In genomic region chr4:58981828-58982227, GRCh38 we compare ENCODE assay signal across 34 cellular contexts.
A peak's percentile ranks its signal among the peaks of the same experiment; 100 is the strongest.
DNase-seq lines count a peak whose midpoint lies in the region; ATAC-seq, FAIRE-seq and TF ChIP-seq lines count a peak whose summit lies in the region.
"Had no signal": no experiment of that assay in that cellular context is flagged by ENCODE, and none has a peak within 500 bp of the region (broad histone marks: within the 10 kb centered on the region; RNA-seq: fewer than 3 reads in every experiment).

No MANE protein-coding gene starts in this region.

- no peaks in the 10 kb centered on the region for H3K9me3 ChIP-seq in pancreas
- H3K9me3 ChIP-seq in esophagus muscularis mucosa: no peaks in the 10 kb centered on the region
- H3K9me3 ChIP-seq: A549; BE2C; BLaER1; BLaER1 treated with 17β-estradiol and CSF1 and Interleukin-3, amounts not matched to agents 10 nM and 100 nM; Caco-2 had no signal

- ATAC-seq in WTC11 (no peak), pancreas (no peak)
- ATAC-seq: A549; CD8-positive, alpha-beta T cell had no signal

- H3K4me3 Mint-ChIP-seq in WTC11: no peak overlapping the region
- H3K4me3 Mint-ChIP-seq: B cell; CD14-positive monocyte; CD4-positive, alpha-beta memory T cell; CD4-positive, alpha-beta T cell; CD4-positive, CD25-positive, alpha-beta regulatory T cell; CD8-positive, alpha-beta memory T cell; CD8-positive, alpha-beta T cell had no signal

- H3K36me3 ChIP-seq in pancreas (no peaks in the 10 kb centered on the region), esophagus muscularis mucosa (no peaks in the 10 kb centered on the region)
- H3K36me3 ChIP-seq: BE2C; BLaER1; BLaER1 treated with 17β-estradiol and CSF1 and Interleukin-3, amounts not matched to agents 10 nM and 100 nM had no signal

- H3K36me3 Mint-ChIP-seq in WTC11: no peaks in the 10 kb centered on the region
- H3K36me3 Mint-ChIP-seq: CD14-positive monocyte; CD4-positive, alpha-beta memory T cell; CD4-positive, CD25-positive, alpha-beta regulatory T cell; CD8-positive, alpha-beta memory T cell; CD8-positive, alpha-beta T cell had no signal

- H3K4me1 ChIP-seq in pancreas (no peaks in the 10 kb centered on the region), esophagus muscularis mucosa (no peaks in the 10 kb centered on the region)
- H3K4me1 ChIP-seq: A549; BE2C; BLaER1; BLaER1 treated with 17β-estradiol and CSF1 and Interleukin-3, amounts not matched to agents 10 nM and 100 nM; Caco-2 had no signal

- H3K9me3 Mint-ChIP-seq in WTC11: peaks cover 7% of the 10 kb centered on the region; the same call in 1 of the 2 replicates

- no peaks in the 10 kb centered on the region for H3K4me1 Mint-ChIP-seq in WTC11
- H3K4me1 Mint-ChIP-seq: B cell; CD14-positive monocyte; CD4-positive, alpha-beta memory T cell; CD4-positive, CD25-positive, alpha-beta regulatory T cell; CD8-positive, alpha-beta memory T cell had no signal

- no peak for TF ChIP-seq POLR2A in esophagus muscularis mucosa (IDR thresholded peaks at IDR 0.05; ENCODE audit: low read depth)

- H3K27me3 ChIP-seq in pancreas (no peaks in the 10 kb centered on the region), esophagus muscularis mucosa (no peaks in the 10 kb centered on the region)
- H3K27me3 ChIP-seq: BE2C; BLaER1; BLaER1 treated with 17β-estradiol and CSF1 and Interleukin-3, amounts not matched to agents 10 nM and 100 nM had no signal

- no peak overlapping the region for H3K27ac Mint-ChIP-seq in WTC11
- H3K27ac Mint-ChIP-seq: B cell; CD14-positive monocyte; CD4-positive, alpha-beta memory T cell; CD4-positive, alpha-beta T cell; CD4-positive, CD25-positive, alpha-beta regulatory T cell; CD8-positive, alpha-beta memory T cell; CD8-positive, alpha-beta T cell had no signal

- intact Hi-C loops in pancreas (cut with DNase I): no loop called here
- intact Hi-C loops in esophagus muscularis mucosa (cut with DNase I): no loop called here

- DNase-seq in WTC11 (ENCODE audit: low spot score) (no peak), pancreas (no peak), NK-92 (lab: John Stamatoyannopoulos, UW; ENCODE audit: unreplicated experiment) (no peak), esophagus muscularis mucosa (ENCODE audit: extremely low spot score) (no peak), retina (no peak)
- DNase-seq: 8988T; ACHN; AML-193; BE2C; C1 segment of cervical spinal cord; Caco-2; Calu3; CD4-positive, alpha-beta memory T cell; CD4-positive, alpha-beta T cell; CD4-positive, CD25-positive, alpha-beta regulatory T cell; CD8-positive, alpha-beta memory T cell; CD8-positive, alpha-beta T cell; COR-L47; DMS 273 treated with DMSO at 0.1 percent for 48 hours; DMS153; DMS53; DMS79; DMS79 treated with DMSO at 0.1 percent for 48 hours; DND-41; EL had no signal

- peak; percentile 31 for FAIRE-seq in G401.6 (lab: Jason Lieb, UNC)
- peak; percentile 54 for FAIRE-seq in pancreas (lab: Jason Lieb, UNC)
- FAIRE-seq: A549, D721Med had no signal

- POLR2A ChIA-PET in WTC11 (lab: Charles Lee): no interaction called here

- CTCF ChIA-PET in WTC11 (lab: Charles Lee): no interaction called here

- H3K27me3 Mint-ChIP-seq in WTC11 (ENCODE audit: low read depth): no peaks in the 10 kb centered on the region
- H3K27me3 Mint-ChIP-seq: B cell; CD4-positive, alpha-beta memory T cell; CD4-positive, alpha-beta T cell; CD4-positive, CD25-positive, alpha-beta regulatory T cell; CD8-positive, alpha-beta memory T cell had no signal

- no peak for TF ChIP-seq EP300 in esophagus muscularis mucosa (IDR thresholded peaks at IDR 0.05)

- TF ChIP-seq CTCF in WTC11 (IDR thresholded peaks at IDR 0.05) (no peak), pancreas (IDR thresholded peaks at IDR 0.05) (no peak), esophagus muscularis mucosa (IDR thresholded peaks at IDR 0.05) (no peak)

- WGBS in pancreas, 2 donors: 22 to 36% methylated on average over 1 of the region's 1 CpG
- 30% methylated on average over 1 of the region's 1 CpG for WGBS in esophagus muscularis mucosa

- H3K4me3 ChIP-seq in pancreas (no peak overlapping the region), esophagus muscularis mucosa (no peak overlapping the region)
- H3K4me3 ChIP-seq: A549; BLaER1; BLaER1 treated with 17β-estradiol and CSF1 and Interleukin-3, amounts not matched to agents 10 nM and 100 nM had no signal

- H3K27ac ChIP-seq in pancreas (no peak overlapping the region), esophagus muscularis mucosa (replicated peaks in 1 of 4) (no peak overlapping the region)
- H3K27ac ChIP-seq: 22Rv1; A549; BLaER1; BLaER1 treated with 17β-estradiol and CSF1 and Interleukin-3, amounts not matched to agents 10 nM and 100 nM; C4-2B had no signal

TF ChIP-seq in WTC11, 78 proteins besides CTCF, POLR2A, EP300 and RAD21:
- TF ChIP-seq HMGA2 (CRISPR knock-in tag; IDR thresholded peaks at IDR 0.05): peak; percentile 91
- no peak for TF ChIP-seq ZNF219 (CRISPR knock-in tag; IDR thresholded peaks at IDR 0.05; ENCODE audit: borderline replicate concordance)
